ENCODE assay signal across 24 cellular contexts in the genomic region with DNA sequence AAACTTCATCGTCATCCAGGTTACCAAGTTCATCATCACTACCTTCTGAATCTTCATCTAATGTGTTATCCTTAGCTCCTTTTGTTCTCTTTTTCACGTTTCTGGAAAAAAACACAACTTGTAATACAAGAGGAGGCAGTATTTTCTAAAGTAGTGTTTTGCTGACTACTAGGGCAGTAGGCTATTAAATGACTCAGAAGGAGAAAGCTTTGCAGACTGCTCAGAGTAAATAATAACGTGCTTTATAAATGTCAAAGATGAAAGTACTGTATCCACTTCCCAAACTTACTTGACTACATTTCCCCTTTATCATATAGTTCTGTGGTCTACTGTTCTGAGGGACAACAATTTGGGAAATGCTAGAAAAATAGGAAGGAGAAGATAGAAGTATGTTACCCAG. TPM values are rescaled to one million over a fixed set of nuclear protein-coding genes. Genes with fewer than 3 reads are reported as not detected.
DNase-seq lines count a peak whose midpoint lies in the region; ATAC-seq and TF ChIP-seq lines count a peak whose summit lies in the region.
"Had no signal": no experiment of that assay in that cellular context is flagged by ENCODE, and none has a peak within 500 bp of the region (broad histone marks: within the 10 kb centered on the region; RNA-seq: fewer than 3 reads in every experiment).

No MANE protein-coding gene starts in this region.

- H3K27me3 ChIP-seq in CD8-positive, alpha-beta T cell (ENCODE audit: insufficient read depth, low read length): no peaks in the 10 kb centered on the region
- no peaks in the 10 kb centered on the region for H3K27me3 ChIP-seq in GM23248 (replicated peaks; ENCODE audit: insufficient read depth)
- H3K27me3 ChIP-seq in ovary: no peaks in the 10 kb centered on the region

- no peak for ATAC-seq in CD8-positive, alpha-beta T cell
- no peak for ATAC-seq in activated naive CD8-positive, alpha-beta T cell treated with anti-CD3 and anti-CD28 coated beads, Interleukin-2, amount 50 U/mL, for 24 hours

- H3K4me2 ChIP-seq in GM23248 (ENCODE audit: unreplicated experiment): no peak overlapping the region
- H3K4me2 ChIP-seq: PC-9 had no signal

- no peak for DNase-seq in CD8-positive, alpha-beta T cell
- DNase-seq in GM23248 (peak; percentile 26), mesothelial cell of epicardium (ENCODE audit: low spot score in 2 of 2, unreplicated experiment in 2 of 2) (no peak), HPDE6-E6E7 (ENCODE audit: extremely low spot score) (no peak), ovary (no peak), COLO829 (ENCODE audit: low spot score) (no peak)
- DNase-seq in activated naive CD8-positive, alpha-beta T cell treated with anti-CD3 and anti-CD28 coated beads, Interleukin-2, amount 50 U/mL, for 24 hours: no peak
- DNase-seq: AML-193, DMS153, GDM1, HCEC 1CT, Karpas-422, NCI-H1417 treated with DMSO at 0.1 percent for 48 hours, NCI-H187 treated with DMSO at 0.1 percent for 48 hours, NCI-H226, NCI-H526, PC-9, SIG-M5 had no signal

- H3K27ac Mint-ChIP-seq in CD8-positive, alpha-beta T cell: peak overlapping the region; percentile 15
- peak overlapping the region; percentile 3 for H3K27ac Mint-ChIP-seq in activated naive CD8-positive, alpha-beta T cell treated with anti-CD3 and anti-CD28 coated beads, Interleukin-2, amount 50 U/mL, for 24 hours
- H3K27ac Mint-ChIP-seq in mesothelial cell of epicardium: peak overlapping the region; percentile 54

- H3K9me2 ChIP-seq in GM23248 (ENCODE audit: insufficient read depth): no peaks in the 10 kb centered on the region

- TF ChIP-seq CTCF in CD8-positive, alpha-beta T cell (IDR thresholded peaks at IDR 0.05): no peak
- TF ChIP-seq CTCF in mesothelial cell of epicardium (IDR thresholded peaks at IDR 0.05; ENCODE audit: unreplicated experiment): no peak
- TF ChIP-seq CTCF in ovary (IDR thresholded peaks at IDR 0.05): no peak

- H3K9ac ChIP-seq in GM23248: no peak overlapping the region

- intact Hi-C loops in CD8-positive, alpha-beta T cell (cut with DNase I, micrococcal nuclease): no loop called here
- intact Hi-C loops in ovary (cut with DNase I): no loop called here

- no peak for TF ChIP-seq EP300 in ovary (IDR thresholded peaks at IDR 0.05)

- H3K36me3 ChIP-seq in CD8-positive, alpha-beta T cell (ENCODE audit: insufficient read depth, low read length): peaks cover 55% of the 10 kb centered on the region
- H3K36me3 ChIP-seq in GM23248 (ENCODE audit: low read depth): peaks cover 88% of the 10 kb centered on the region
- no peaks in the 10 kb centered on the region for H3K36me3 ChIP-seq in ovary

- H3K9me3 ChIP-seq in CD8-positive, alpha-beta T cell (ENCODE audit: low read length): peaks cover 16% of the 10 kb centered on the region
- H3K9me3 ChIP-seq in GM23248 (ENCODE audit: low read depth): peaks cover 2% of the 10 kb centered on the region
- H3K9me3 ChIP-seq in ovary: peaks cover 3 to 5% of the 10 kb centered on the region in 2 donors

- peaks cover 86% of the 10 kb centered on the region for H3K36me3 Mint-ChIP-seq in CD8-positive, alpha-beta T cell
- peaks cover 82% of the 10 kb centered on the region for H3K36me3 Mint-ChIP-seq in activated naive CD8-positive, alpha-beta T cell treated with anti-CD3 and anti-CD28 coated beads, Interleukin-2, amount 50 U/mL, for 24 hours (ENCODE audit: low read depth)
- H3K36me3 Mint-ChIP-seq in mesothelial cell of epicardium: peaks cover 60% of the 10 kb centered on the region

- peaks cover 31% of the 10 kb centered on the region for H3F3A ChIP-seq in GM23248 (ENCODE audit: insufficient read depth)

- POLR2A ChIA-PET in CD8-positive, alpha-beta T cell (lab: Charles Lee): interaction anchor here (0.6 to 0.9 kb wide), 2 partner anchors 40 to 54 kb away, joined by 3 read pairs; no protein-coding TSS in a partner anchor

- H3K4me1 Mint-ChIP-seq in CD8-positive, alpha-beta T cell (ENCODE audit: low read depth): peaks cover 15% of the 10 kb centered on the region
- peaks cover 15% of the 10 kb centered on the region for H3K4me1 Mint-ChIP-seq in activated naive CD8-positive, alpha-beta T cell treated with anti-CD3 and anti-CD28 coated beads, Interleukin-2, amount 50 U/mL, for 24 hours
- peaks cover 6% of the 10 kb centered on the region for H3K4me1 Mint-ChIP-seq in mesothelial cell of epicardium

- no peaks in the 10 kb centered on the region for H3K27me3 Mint-ChIP-seq in CD8-positive, alpha-beta T cell (ENCODE audit: low read depth)
- H3K27me3 Mint-ChIP-seq in activated naive CD8-positive, alpha-beta T cell treated with anti-CD3 and anti-CD28 coated beads, Interleukin-2, amount 50 U/mL, for 24 hours: no peaks in the 10 kb centered on the region
- no peaks in the 10 kb centered on the region for H3K27me3 Mint-ChIP-seq in mesothelial cell of epicardium (ENCODE audit: low read depth)
- H3K27me3 Mint-ChIP-seq: IgD-negative memory B cell had no signal

- H3K4me1 ChIP-seq in CD8-positive, alpha-beta T cell (ENCODE audit: insufficient read depth, low read length): no peaks in the 10 kb centered on the region
- H3K4me1 ChIP-seq in GM23248 (ENCODE audit: insufficient read depth) (no peaks in the 10 kb centered on the region; the same call in 1 of the 2 replicates), ovary (ENCODE audit: insufficient read depth) (no peaks in the 10 kb centered on the region)

- H3K79me2 ChIP-seq in GM23248 (ENCODE audit: insufficient read depth): peaks cover 30% of the 10 kb centered on the region

- in situ Hi-C loops in GM23248 (cut with MboI): no loop called here

- no peak overlapping the region for H2AFZ ChIP-seq in GM23248
- H2AFZ ChIP-seq: PC-9 had no signal

- no peak overlapping the region for H3K4me3 ChIP-seq in CD8-positive, alpha-beta T cell (ENCODE audit: low read depth, low read length)
- H3K4me3 ChIP-seq in GM23248 (no peak overlapping the region), ovary (no peak overlapping the region)
- H3K4me3 ChIP-seq: PC-9 had no signal

- H3K9me3 Mint-ChIP-seq in CD8-positive, alpha-beta T cell: peaks cover 31% of the 10 kb centered on the region
- peaks cover 31% of the 10 kb centered on the region for H3K9me3 Mint-ChIP-seq in activated naive CD8-positive, alpha-beta T cell treated with anti-CD3 and anti-CD28 coated beads, Interleukin-2, amount 50 U/mL, for 24 hours
- H3K9me3 Mint-ChIP-seq in mesothelial cell of epicardium: peaks cover 27% of the 10 kb centered on the region

- TF ChIP-seq POLR2A in ovary (IDR thresholded peaks at IDR 0.05): no peak

- CTCF ChIA-PET in CD8-positive, alpha-beta T cell (lab: Charles Lee): no interaction called here

- no peak overlapping the region for H3K27ac ChIP-seq in CD8-positive, alpha-beta T cell (ENCODE audit: low read depth, low read length)
- H3K27ac ChIP-seq in GM23248: no peak overlapping the region; the same call in 1 of the 2 replicates
- no peak overlapping the region for H3K27ac ChIP-seq in ovary
- H3K27ac ChIP-seq: C4-2B, HL-60, PC-9, RWPE1 had no signal

- 60 to 63% methylated on average over 3 of the region's 3 CpGs for WGBS in GM23248 (ENCODE audit: low coverage in 1 of 2, low lambda C conversion rate in 2 of 2, missing lambda C conversion rate in 2 of 2), 2 experiments
- WGBS in ovary, 3 donors: 76 to 84% (median 77%) methylated on average over 3 of the region's 3 CpGs

- H4K20me1 ChIP-seq in GM23248 (ENCODE audit: insufficient read depth): 0 out of 2 replicates have a peak, but pooled peaks cover 3% of the 10 kb centered on the region

- H3K4me3 Mint-ChIP-seq in CD8-positive, alpha-beta T cell: no peak overlapping the region
- no peak overlapping the region for H3K4me3 Mint-ChIP-seq in activated naive CD8-positive, alpha-beta T cell treated with anti-CD3 and anti-CD28 coated beads, Interleukin-2, amount 50 U/mL, for 24 hours
- no peak overlapping the region for H3K4me3 Mint-ChIP-seq in mesothelial cell of epicardium
- H3K4me3 Mint-ChIP-seq: IgD-negative memory B cell had no signal

RNA-seq across cellular contexts. Expression of gene CEBPZOS, which starts 15.6 kb away (rescaled TPM):
- total RNA-seq in CD8-positive, alpha-beta T cell: 10 to 100 TPM; 17.5 to 18.2 TPM
- 13.2 and 19.0 TPM in 2 replicates for total RNA-seq in GM23248 (2014; rRNA removed; shearing (Covaris generic))
- 37.7 and 39.9 TPM in 2 replicates for polyA plus RNA-seq in GM23248 (2016; fragmentation: Nextera tagmentation; extraction: Ambion mirVana)
- total RNA-seq in mesothelial cell of epicardium: not detected in 3 replicates
- 10 to 100 TPM; 22.6 to 47.4 (median 44.8) TPM for total RNA-seq in ovary
- 10 to 100 TPM; 33.0 to 41.1 TPM for polyA plus RNA-seq in ovary

RNA-seq across cellular contexts. Expression of gene CEBPZ, which starts 19.5 kb away (rescaled TPM):
- total RNA-seq in CD8-positive, alpha-beta T cell: 100 to 1,000 TPM; 132 to 146 TPM
- 34.0 and 35.0 TPM in 2 replicates for total RNA-seq in GM23248 (2014; rRNA removed; shearing (Covaris generic))
- polyA plus RNA-seq in GM23248 (2016; fragmentation: Nextera tagmentation; extraction: Ambion mirVana) (22.6 and 23.0 TPM in 2 replicates), ovary (10 to 100 TPM; 24.0 to 41.8 TPM)
- total RNA-seq in mesothelial cell of epicardium (39.1 to 41.1 TPM (median 40.8 TPM) in 3 replicates), ovary (10 to 100 TPM; 27.0 to 56.5 (median 49.3) TPM)

RNA-seq across cellular contexts. Expression of gene NDUFAF7, which starts 19.5 kb away (rescaled TPM):
- 10 to 100 TPM; 26.0 to 28.4 TPM for total RNA-seq in CD8-positive, alpha-beta T cell
- total RNA-seq in GM23248 (2014; rRNA removed; shearing (Covaris generic)): 14.8 and 25.2 TPM in 2 replicates
- 15.2 and 16.4 TPM in 2 replicates for polyA plus RNA-seq in GM23248 (2016; fragmentation: Nextera tagmentation; extraction: Ambion mirVana)
- total RNA-seq in mesothelial cell of epicardium: 26.5 to 31.3 TPM (median 27.0 TPM) in 3 replicates
- 10 to 100 TPM; 12.3 to 17.9 (median 14.7) TPM for total RNA-seq in ovary
- 10 to 100 TPM; 11.3 to 11.5 TPM for polyA plus RNA-seq in ovary

RNA-seq across cellular contexts. Expression of gene SULT6B1, which starts 23.5 kb away (rescaled TPM):
- not detected for total RNA-seq in CD8-positive, alpha-beta T cell
- not detected in 2 replicates for total RNA-seq in GM23248 (2014; rRNA removed; shearing (Covaris generic))
- not detected in 2 replicates for polyA plus RNA-seq in GM23248 (2016; fragmentation: Nextera tagmentation; extraction: Ambion mirVana)
- total RNA-seq in mesothelial cell of epicardium: not detected in 3 replicates
- not detected for total RNA-seq in ovary
- polyA plus RNA-seq in ovary: not detected
- total RNA-seq: Daoy, MCF 10A, PC-9 had no signal
- polyA plus RNA-seq: IgD-negative memory B cell had no signal

RNA-seq across cellular contexts. Expression of gene EIF2AK2, which starts 55.2 kb away (rescaled TPM):
- total RNA-seq in CD8-positive, alpha-beta T cell: 10 to 100 TPM; 30.1 to 33.7 TPM
- 30.9 and 63.1 TPM in 2 replicates for total RNA-seq in GM23248 (2014; rRNA removed; shearing (Covaris generic))
- 35.9 and 43.8 TPM in 2 replicates for polyA plus RNA-seq in GM23248 (2016; fragmentation: Nextera tagmentation; extraction: Ambion mirVana)
- total RNA-seq in mesothelial cell of epicardium: 65.7 to 66.8 TPM (median 66.7 TPM) in 3 replicates
- total RNA-seq in ovary: 10 to 100 TPM; 18.8 to 63.2 (median 44.2) TPM
- polyA plus RNA-seq in ovary: 10 to 100 TPM; 12.0 to 39.4 TPM

Comparison
In these comparisons a context has a peak if more than half of its experiments do, and no peak if none do; other contexts are left out.
1. H3K27ac Mint-ChIP-seq: peak in every context shown above with its lines; median percentile 54 in mesothelial cell of epicardium; 15 in CD8-positive, alpha-beta T cell; 3 in activated naive CD8-positive, alpha-beta T cell treated with anti-CD3 and anti-CD28 coated beads, Interleukin-2, amount 50 U/mL, for 24 hours.
2. RNA of gene CEBPZOS, which starts 15.6 kb away (total RNA-seq): 22.6 to 47.4 TPM in ovary, 13.2 to 19.0 TPM in GM23248 and 17.5 to 18.2 TPM in CD8-positive, alpha-beta T cell; not detected in mesothelial cell of epicardium; every median in the first group is over 10 times any median in the second.